22 cellular contexts compared by ENCODE assay signal in the genomic region with DNA sequence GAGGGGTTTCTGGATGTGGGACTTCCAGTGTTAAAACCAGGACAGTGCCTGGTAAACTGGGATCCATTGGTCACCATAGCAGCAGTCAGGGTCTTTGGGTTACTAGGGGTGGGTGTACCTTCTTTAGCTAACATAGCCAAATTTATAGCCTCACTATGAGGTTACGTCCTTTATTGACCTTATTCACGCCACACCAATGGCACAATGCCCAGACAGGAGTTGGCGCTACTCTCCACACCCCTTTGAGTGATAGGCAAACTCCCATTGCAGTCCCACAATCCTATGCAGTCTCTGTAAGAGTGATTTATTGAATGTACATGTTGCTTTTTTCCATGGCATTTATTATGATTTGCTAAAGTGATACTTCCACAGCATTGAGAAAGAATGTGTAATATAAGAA. TPM values are rescaled to one million over a fixed set of nuclear protein-coding genes. Genes with fewer than 3 reads are reported as not detected.
DNase-seq lines count a peak whose midpoint lies in the region; ATAC-seq and TF ChIP-seq lines count a peak whose summit lies in the region.
"Had no signal": no experiment of that assay in that cellular context is flagged by ENCODE, and none has a peak within 500 bp of the region (broad histone marks: within the 10 kb centered on the region; RNA-seq: fewer than 3 reads in every experiment).

No MANE protein-coding gene starts in this region.

- peaks cover 22% of the 10 kb centered on the region for H3K27me3 Mint-ChIP-seq in activated T-helper 17 cell treated with anti-CD3 and anti-CD28 coated beads, Interleukin-2, amount 50 U/mL, for 72 hours

- TF ChIP-seq CTCF in fibroblast of mammary gland (conservative IDR thresholded peaks at IDR 0.05; ENCODE audit: control insufficient read depth, insufficient read depth, low read depth, low read length) = no peak
- TF ChIP-seq CTCF in right lobe of liver (IDR thresholded peaks at IDR 0.05) = no peak

- H3K9me3 Mint-ChIP-seq in activated T-helper 17 cell treated with anti-CD3 and anti-CD28 coated beads, Interleukin-2, amount 50 U/mL, for 72 hours = peaks cover 3% of the 10 kb centered on the region
- H3K9me3 Mint-ChIP-seq: activated T-cell treated with anti-CD3 and anti-CD28 coated beads, Interleukin-2, amount 50 U/mL, for 72 hours had no signal

- intact Hi-C loops in right lobe of liver (cut with DNase I) = no loop called here

- H3K4me3 ChIP-seq in fibroblast of mammary gland (ENCODE audit: control insufficient read depth, low read depth, low read length) (no peak overlapping the region), right lobe of liver (no peak overlapping the region)
- H3K4me3 ChIP-seq: psoas muscle, SK-N-MC, thoracic aorta had no signal

- DNase-seq in DMS53 (lab: John Stamatoyannopoulos, UW) (peak; percentile 24), DMS53 treated with DMSO at 0.1 percent for 48 hours (lab: John Stamatoyannopoulos, UW; ENCODE audit: unreplicated experiment) (no peak), HUDEP-2 (lab: John Stamatoyannopoulos, UW; ENCODE audit: unreplicated experiment in 76 of 76) (peak in 44 of 76 experiments; percentile 1 to 59 (median 25)), fibroblast of mammary gland (ENCODE audit: low read depth) (peak; percentile 28), right lobe of liver (peak; percentile 74 to 81 (median 80)), cerebellum (ENCODE audit: low spot score) (no peak)
- DNase-seq: 8988T; activated CD4-positive, alpha-beta T cell treated with anti-CD3 and anti-CD28 coated beads, Interleukin-2, amount 50 U/mL, for 4 hours; activated naive CD4-positive, alpha-beta T cell treated with Interleukin-2 at 50 U/mL for 16 hours; activated T-cell treated with anti-CD3 and anti-CD28 coated beads, Interleukin-2, amount 50 U/mL, for 72 hours; effector CD4-positive, alpha-beta T cell; H7; KBM-7; naive B cell; NCI-H526 treated with DMSO at 0.1 percent for 48 hours; psoas muscle; RPMI8226; stimulated activated naive CD8-positive, alpha-beta T cell treated with anti-CD3 and anti-CD28 coated beads, Interleukin-15, Interleukin-2, amounts not matched to agents 100 U/mL and 50 U/mL, for 24 hours had no signal

- no peak for TF ChIP-seq POLR2A in right lobe of liver (IDR thresholded peaks at IDR 0.05)

- no peaks in the 10 kb centered on the region for H3K36me3 Mint-ChIP-seq in activated T-helper 17 cell treated with anti-CD3 and anti-CD28 coated beads, Interleukin-2, amount 50 U/mL, for 72 hours (ENCODE audit: low read depth)
- H3K36me3 Mint-ChIP-seq: naive B cell had no signal

- ATAC-seq in right lobe of liver (peak; percentile 81 to 99 (median 98)), HG03432 (IDR thresholded peaks at IDR 0.05; ENCODE audit: unreplicated experiment) (no peak)
- no peak for ATAC-seq in activated T-helper 17 cell treated with anti-CD3 and anti-CD28 coated beads, Interleukin-2, amount 50 U/mL, for 72 hours (replicated peaks)
- ATAC-seq: activated T-cell treated with anti-CD3 and anti-CD28 coated beads, Interleukin-2, amount 50 U/mL, for 72 hours; stimulated activated naive CD8-positive, alpha-beta T cell treated with anti-CD3 and anti-CD28 coated beads, Interleukin-15, Interleukin-2, amounts not matched to agents 100 U/mL and 50 U/mL, for 24 hours had no signal

- peaks cover 0 to 8% (median 0%) of the 10 kb centered on the region in 4 donors for H3K4me1 ChIP-seq in right lobe of liver
- H3K4me1 ChIP-seq: psoas muscle had no signal

- no peaks in the 10 kb centered on the region for H3K36me3 ChIP-seq in right lobe of liver
- H3K36me3 ChIP-seq: thoracic aorta had no signal

- no peaks in the 10 kb centered on the region for H3K27me3 ChIP-seq in right lobe of liver

- H3K4me3 Mint-ChIP-seq in activated T-helper 17 cell treated with anti-CD3 and anti-CD28 coated beads, Interleukin-2, amount 50 U/mL, for 72 hours = no peak overlapping the region
- H3K4me3 Mint-ChIP-seq: activated T-cell treated with anti-CD3 and anti-CD28 coated beads, Interleukin-2, amount 50 U/mL, for 72 hours had no signal

- no peak overlapping the region for H3K27ac ChIP-seq in right lobe of liver
- H3K27ac ChIP-seq: psoas muscle, SK-N-MC, thoracic aorta had no signal

- no peaks in the 10 kb centered on the region for H3K9me3 ChIP-seq in right lobe of liver
- H3K9me3 ChIP-seq: psoas muscle, thoracic aorta had no signal

- H3K4me1 Mint-ChIP-seq in activated T-helper 17 cell treated with anti-CD3 and anti-CD28 coated beads, Interleukin-2, amount 50 U/mL, for 72 hours = no peaks in the 10 kb centered on the region
- H3K4me1 Mint-ChIP-seq: naive B cell had no signal

- H3K27ac Mint-ChIP-seq in activated T-helper 17 cell treated with anti-CD3 and anti-CD28 coated beads, Interleukin-2, amount 50 U/mL, for 72 hours = no peak overlapping the region
- H3K27ac Mint-ChIP-seq: activated T-cell treated with anti-CD3 and anti-CD28 coated beads, Interleukin-2, amount 50 U/mL, for 72 hours; naive B cell had no signal

- 80% methylated on average over 3 of the region's 3 CpGs for WGBS in right lobe of liver (ENCODE audit: insufficient coverage, low coverage, low lambda C conversion rate, missing lambda C conversion rate)

RNA-seq across cellular contexts. Expression of a gene that starts 25.9 kb away (rescaled TPM):
- 10 to 100 TPM in 2 of 6 experiments, 1 to 10 TPM in 4; 4.4 to 11.2 (median 8.3) TPM for total RNA-seq in right lobe of liver
- 1 to 10 TPM; 5.6 to 7.1 TPM for total RNA-seq in activated T-helper 17 cell treated with anti-CD3 and anti-CD28 coated beads, Interleukin-2, amount 50 U/mL, for 72 hours
- 35.0 TPM for total RNA-seq in cerebellum

RNA-seq across cellular contexts. Expression of a gene that starts 47.8 kb away (rescaled TPM):
- 10 to 100 TPM in 3 of 6 experiments, 1 to 10 TPM in 3; 3.6 to 12.9 (median 10.0) TPM for total RNA-seq in right lobe of liver
- total RNA-seq in activated T-helper 17 cell treated with anti-CD3 and anti-CD28 coated beads, Interleukin-2, amount 50 U/mL, for 72 hours = under 1 TPM; 0.58 to 0.84 TPM
- 5.1 TPM for total RNA-seq in cerebellum

Comparison
In these comparisons a context has a peak if more than half of its experiments do, and no peak if none do; other contexts are left out.
1. DNase-seq: peak in DMS53 (single experiment), HUDEP-2 (44 of 76), fibroblast of mammary gland (single experiment) and right lobe of liver (3 of 3); none in DMS53 treated with DMSO at 0.1 percent for 48 hours (single experiment) and cerebellum (single experiment).
2. ATAC-seq: peak in right lobe of liver (4 of 4); none in HG03432 (single experiment) and activated T-helper 17 cell treated with anti-CD3 and anti-CD28 coated beads, Interleukin-2, amount 50 U/mL, for 72 hours (single experiment).